9 cellular contexts compared by ENCODE assay signal in genomic region chr5:140112685-140113179, GRCh38. TPM values are rescaled to one million over a fixed set of nuclear protein-coding genes. Genes with fewer than 3 reads are reported as not detected.
DNase-seq lines count a peak whose midpoint lies in the region; ATAC-seq, FAIRE-seq and TF ChIP-seq lines count a peak whose summit lies in the region.
"Had no signal": no experiment of that assay in that cellular context is flagged by ENCODE, and none has a peak within 500 bp of the region (broad histone marks: within the 10 kb centered on the region; RNA-seq: fewer than 3 reads in every experiment).

No MANE protein-coding gene starts in this region.

- H3K36me3 ChIP-seq in Loucy (ENCODE audit: insufficient read depth, low read length) (no peaks in the 10 kb centered on the region), duodenal mucosa (ENCODE audit: control insufficient read depth in 1 of 2, insufficient read depth in 2 of 2, low read length in 2 of 2) (no peaks in the 10 kb centered on the region), neuronal stem cell (replicated peaks in 1 of 2; ENCODE audit: control insufficient read depth in 2 of 2, insufficient read depth in 2 of 2, low read length in 2 of 2) (no peaks in the 10 kb centered on the region)

- TF ChIP-seq CTCF in CD14-positive monocyte (IDR thresholded peaks at IDR 0.05) (no peak), Loucy (conservative IDR thresholded peaks at IDR 0.05; ENCODE audit: low read length) (no peak)

- peaks cover 62% of the 10 kb centered on the region for H3K4me1 Mint-ChIP-seq in CD14-positive monocyte

- peaks cover 0 to 18% (median 4%) of the 10 kb centered on the region in 7 donors for H3K9me3 Mint-ChIP-seq in CD14-positive monocyte

- no peak for ATAC-seq in GM19035 (IDR thresholded peaks at IDR 0.05; ENCODE audit: unreplicated experiment)

- peak overlapping the region; percentile 97 for H3K18ac ChIP-seq in neuronal stem cell (ENCODE audit: low read length)

- peaks cover 71% of the 10 kb centered on the region for H4K20me1 ChIP-seq in Loucy (ENCODE audit: insufficient read depth, low read length, poor library complexity, severe bottlenecking)

- H3K4me3 Mint-ChIP-seq in CD14-positive monocyte: peak overlapping the region; percentile 87 to 97

- H3K4me3 ChIP-seq in Loucy (ENCODE audit: low read length, poor library complexity, severe bottlenecking) (peak overlapping the region; percentile 78), duodenal mucosa (ENCODE audit: low read depth in 1 of 2, low read length in 2 of 2) (peak overlapping the region; percentile 81 to 91), neuronal stem cell (ENCODE audit: low read length in 2 of 2) (peak overlapping the region in 1 of 2 donors; percentile 86)

- H3K79me1 ChIP-seq in neuronal stem cell (ENCODE audit: low read depth, low read length): peaks cover 3% of the 10 kb centered on the region

- no peak overlapping the region for H2BK120ac ChIP-seq in neuronal stem cell (ENCODE audit: low read depth, low read length)

- H3K27ac ChIP-seq in duodenal mucosa (ENCODE audit: low read depth, low read length): no peak overlapping the region
- no peak overlapping the region for H3K27ac ChIP-seq in neuronal stem cell (replicated peaks; ENCODE audit: low read length)

- no CpG with 5 or more reads among the region's 13 CpGs for WGBS in neuronal stem cell (ENCODE audit: extremely low coverage in 2 of 2, insufficient read length in 2 of 2, insufficient replicate concordance in 1 of 2), 2 donors

- H3K27me3 ChIP-seq in Loucy (ENCODE audit: insufficient read depth, low read length, poor library complexity, severe bottlenecking) (no peaks in the 10 kb centered on the region), duodenal mucosa (ENCODE audit: control insufficient read depth in 1 of 2, insufficient read depth in 2 of 2, low read length in 2 of 2) (peaks cover 0 to 10% of the 10 kb centered on the region in 2 donors), neuronal stem cell (ENCODE audit: control insufficient read depth in 3 of 3, insufficient read depth in 3 of 3, low read depth in 1 of 3, low read length in 3 of 3) (peaks cover 34 to 56% (median 54%) of the 10 kb centered on the region in 3 experiments)

- no peak overlapping the region for H3K4ac ChIP-seq in neuronal stem cell (ENCODE audit: low read length)

- H3K4me1 ChIP-seq in Loucy (ENCODE audit: insufficient read depth, low read length, poor library complexity, severe bottlenecking): peaks cover 56% of the 10 kb centered on the region
- H3K4me1 ChIP-seq in duodenal mucosa (ENCODE audit: control insufficient read depth in 1 of 2, insufficient read depth in 2 of 2, low read length in 2 of 2): peaks cover 39 to 51% of the 10 kb centered on the region in 2 donors
- H3K4me1 ChIP-seq in neuronal stem cell (ENCODE audit: control insufficient read depth in 2 of 2, insufficient read depth in 1 of 2, low read depth in 1 of 2, low read length in 2 of 2): peaks cover 9 to 19% of the 10 kb centered on the region in 2 donors

- H3K36me3 Mint-ChIP-seq in CD14-positive monocyte: peaks cover 8 to 12% of the 10 kb centered on the region in 2 donors

- H2AK5ac ChIP-seq in neuronal stem cell (ENCODE audit: low read depth, low read length): no peak overlapping the region

- H3K27me3 Mint-ChIP-seq in CD14-positive monocyte (ENCODE audit: low read depth in 3 of 3): peaks cover 50 to 55% (median 50%) of the 10 kb centered on the region in 3 donors

- no peak overlapping the region for H2BK5ac ChIP-seq in neuronal stem cell (ENCODE audit: low read length)

- H2BK15ac ChIP-seq in neuronal stem cell (ENCODE audit: low read length): no peak overlapping the region

- no peaks in the 10 kb centered on the region for H3F3A ChIP-seq in Loucy (ENCODE audit: low read depth)

- H4K8ac ChIP-seq in neuronal stem cell (ENCODE audit: low read depth, low read length): no peak overlapping the region

- intact Hi-C loops in CD14-positive monocyte (cut with micrococcal nuclease): loop anchor here in 1 of 2 donors (10.0 kb wide), 1 partner anchor 592 kb away; the partner anchor contains the start of gene ZMAT2

- H3K9ac ChIP-seq in Loucy (ENCODE audit: low read depth, low read length, poor library complexity, severe bottlenecking) (peak overlapping the region; percentile 78), duodenal mucosa (ENCODE audit: low read depth in 1 of 2, low read length in 2 of 2) (peak overlapping the region in 1 of 2 donors; percentile 88), neuronal stem cell (ENCODE audit: low read depth, low read length, poor library complexity) (no peak overlapping the region)

- peaks cover 88% of the 10 kb centered on the region for H3K79me2 ChIP-seq in Loucy (ENCODE audit: insufficient read depth, low read length)

- H3K27ac Mint-ChIP-seq in CD14-positive monocyte: peak overlapping the region in 1 of 7 donors; percentile 57

- no peak overlapping the region for H3K23ac ChIP-seq in neuronal stem cell (ENCODE audit: low read depth, low read length, poor library complexity)

- H3K4me2 ChIP-seq in Loucy (ENCODE audit: low read depth, low read length, poor library complexity, severe bottlenecking): peak overlapping the region; percentile 74
- H3K4me2 ChIP-seq in neuronal stem cell (ENCODE audit: insufficient read depth, low read length, poor library complexity, severe bottlenecking): peak overlapping the region; percentile 97

- no peak for DNase-seq in CD14-positive monocyte (ENCODE audit: low spot score)
- DNase-seq in neuronal stem cell (ENCODE audit: low spot score): no peak
- DNase-seq in NCI-H2196 (lab: John Stamatoyannopoulos, UW; ENCODE audit: unreplicated experiment): no peak
- no peak for DNase-seq in HTR-8/SVneo (ENCODE audit: insufficient read length, low spot score)
- no peak for DNase-seq in NCI-H1417 treated with DMSO at 0.1 percent for 48 hours (lab: John Stamatoyannopoulos, UW)

- no peak overlapping the region for H2AFZ ChIP-seq in Loucy (ENCODE audit: low read length)
- peak overlapping the region; percentile 97 for H2AFZ ChIP-seq in neuronal stem cell (ENCODE audit: low read length)

- H3K14ac ChIP-seq in neuronal stem cell (ENCODE audit: low read length): no peak overlapping the region

- FAIRE-seq in HTR-8/SVneo (lab: Jason Lieb, UNC): no peak
- FAIRE-seq: endometrium had no signal

- no peak overlapping the region for H2BK12ac ChIP-seq in neuronal stem cell (ENCODE audit: low read length)

- no peak overlapping the region for H4K91ac ChIP-seq in neuronal stem cell (ENCODE audit: low read depth, low read length, poor library complexity)

- H3K9me2 ChIP-seq in Loucy (replicated peaks; ENCODE audit: low read depth, low read length): no peaks in the 10 kb centered on the region

- H3K9me3 ChIP-seq in Loucy (ENCODE audit: insufficient read depth, low read depth, low read length): no peaks in the 10 kb centered on the region
- no peaks in the 10 kb centered on the region for H3K9me3 ChIP-seq in duodenal mucosa (ENCODE audit: control insufficient read depth in 1 of 2, low read length in 2 of 2)
- H3K9me3 ChIP-seq in neuronal stem cell (replicated peaks in 1 of 2; ENCODE audit: control insufficient read depth in 2 of 2, insufficient read depth in 1 of 2, low read depth in 1 of 2, low read length in 2 of 2): no peaks in the 10 kb centered on the region

RNA-seq across cellular contexts. Expression of gene PURA, which starts 1.2 kb away (rescaled TPM):
- 1 to 10 TPM; 1.1 to 1.2 TPM for polyA plus RNA-seq in CD14-positive monocyte
- polyA plus RNA-seq in neuronal stem cell (2013, experiment 1 of 2): 1.3 TPM
- polyA plus RNA-seq in neuronal stem cell (2013, experiment 2 of 2): 1.6 TPM

RNA-seq across cellular contexts. Expression of gene IGIP, which starts 13.0 kb away (rescaled TPM):
- under 1 TPM in 1 of 2 donors, not detected in 1; 0.08 TPM for polyA plus RNA-seq in CD14-positive monocyte
- 0.47 TPM for polyA plus RNA-seq in neuronal stem cell (2013, experiment 1 of 2)
- 0.42 TPM for polyA plus RNA-seq in neuronal stem cell (2013, experiment 2 of 2)
